Comparison of ENCODE assay signal across 23 cellular contexts in genomic region chr7:151178236-151178635, GRCh38. TPM values are rescaled to one million over a fixed set of nuclear protein-coding genes. Genes with fewer than 3 reads are reported as not detected.
"Had no signal": no experiment of that assay in that cellular context is flagged by ENCODE, and none has a peak within 500 bp of the region (broad histone marks: within the 10 kb centered on the region; RNA-seq: fewer than 3 reads in every experiment).

No MANE protein-coding gene starts in this region.

- DNase-seq: central memory CD4-positive, alpha-beta T cell; effector CD8-positive, alpha-beta T cell; foreskin melanocyte; kidney glomerular epithelial cell; lower lobe of right lung; mesenchymal stem cell; midbrain; occipital lobe; stimulated activated CD4-positive, alpha-beta T cell treated with anti-CD3 and anti-CD28 coated beads, Interleukin-2, amount 100 ng/mL, for 48 hours; stimulated activated naive CD4-positive, alpha-beta T cell treated with Interleukin-2 at 50 U/mL for 16 hours; testis had no signal

- H3K36me3 ChIP-seq: lower lobe of right lung, neural progenitor cell, right atrium auricular region, tibial nerve had no signal

- H3K4me1 ChIP-seq: lower lobe of right lung, neural progenitor cell, right atrium auricular region, testis, tibial nerve had no signal

- H3K9me3 ChIP-seq: lower lobe of right lung, right atrium auricular region, testis, tibial nerve had no signal

- H3K27me3 ChIP-seq: right atrium auricular region, testis had no signal

- ATAC-seq: left lobe of liver; lower lobe of right lung; natural killer cell treated with Interleukin-12 subunit alpha and Interleukin-12 subunit beta and Interleukin-15 and Interleukin-18, amount 100 ng/mL, for 72 hours had no signal

- H3K27ac ChIP-seq: coronary artery, dorsolateral prefrontal cortex, hepatocyte, lower lobe of right lung, neural progenitor cell, parathyroid adenoma, right atrium auricular region, testis, tibial nerve had no signal

- H3K4me3 ChIP-seq: coronary artery, dorsolateral prefrontal cortex, hepatocyte, lower lobe of right lung, neural progenitor cell, right atrium auricular region, smooth muscle cell, testis, tibial nerve had no signal

RNA-seq across cellular contexts. Expression of gene ASB10, which starts 8.8 kb away (rescaled TPM):
- total RNA-seq: chondrocyte; hepatocyte; left lobe of liver; lower lobe of right lung; natural killer cell treated with Interleukin-12 subunit alpha and Interleukin-12 subunit beta and Interleukin-15 and Interleukin-18, amount 100 ng/mL, for 72 hours; occipital lobe; smooth muscle cell; tibial nerve had no signal
- polyA plus RNA-seq: hepatocyte, smooth muscle cell had no signal

RNA-seq across cellular contexts. Expression of gene GBX1, which starts 10.7 kb away (rescaled TPM):
- total RNA-seq: chondrocyte; hepatocyte; left lobe of liver; lower lobe of right lung; natural killer cell treated with Interleukin-12 subunit alpha and Interleukin-12 subunit beta and Interleukin-15 and Interleukin-18, amount 100 ng/mL, for 72 hours; occipital lobe; right atrium auricular region; smooth muscle cell; tibial nerve had no signal
- polyA plus RNA-seq: esophagus, hepatocyte, smooth muscle cell had no signal

RNA-seq across cellular contexts. Expression of gene H2BK1, which starts 32.1 kb away (rescaled TPM):
- total RNA-seq: chondrocyte; hepatocyte; left lobe of liver; lower lobe of right lung; natural killer cell treated with Interleukin-12 subunit alpha and Interleukin-12 subunit beta and Interleukin-15 and Interleukin-18, amount 100 ng/mL, for 72 hours; occipital lobe; right atrium auricular region; smooth muscle cell; testis; tibial nerve had no signal
- polyA plus RNA-seq: esophagus, hepatocyte, smooth muscle cell had no signal
